ENCODE assay signal across 8 cellular contexts in the genomic region with DNA sequence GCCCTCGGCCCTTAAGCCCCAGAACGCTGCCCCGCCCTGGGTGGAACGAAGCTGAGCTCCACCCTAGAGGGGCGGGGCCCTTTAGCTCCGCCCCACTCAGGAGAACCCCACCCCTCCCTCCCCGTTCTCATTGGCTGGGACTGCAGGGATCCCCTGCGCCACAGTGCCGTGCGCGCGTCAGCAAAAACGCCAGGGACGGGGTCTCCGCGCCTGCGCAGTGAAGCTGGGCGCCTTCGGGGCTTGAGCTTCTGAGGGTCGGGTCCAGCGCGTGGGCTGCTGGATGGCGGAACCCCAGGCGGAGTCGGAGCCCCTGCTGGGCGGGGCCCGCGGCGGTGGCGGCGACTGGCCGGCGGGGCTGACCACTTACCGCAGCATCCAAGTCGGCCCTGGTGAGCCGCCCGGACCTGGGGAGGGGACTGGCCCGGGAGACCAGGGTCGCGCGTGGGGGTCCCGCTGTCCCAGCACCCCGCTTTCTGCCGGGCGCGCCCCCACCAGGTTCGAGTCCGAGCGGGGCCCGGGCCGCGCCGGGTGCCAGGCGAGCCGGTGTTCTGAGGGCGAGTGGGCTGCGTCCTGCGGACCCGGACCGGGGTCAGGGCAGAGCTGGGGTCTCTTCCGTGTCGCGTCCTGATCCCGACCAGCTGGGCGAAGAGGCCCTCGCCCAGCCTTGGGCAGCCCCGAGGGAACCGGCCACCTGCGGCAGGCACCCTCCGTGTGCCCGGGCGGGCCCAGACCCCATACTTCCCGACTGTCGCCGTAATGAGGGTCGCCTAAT. TPM values are rescaled to one million over a fixed set of nuclear protein-coding genes. Genes with fewer than 3 reads are reported as not detected.
A peak's percentile ranks its signal among the peaks of the same experiment; 100 is the strongest.
DNase-seq lines count a peak whose midpoint lies in the region; ATAC-seq and TF ChIP-seq lines count a peak whose summit lies in the region.

Gene TPCN2 (plus strand): TSS at position 215 of the 772 bp plus-strand sequence. CDS start 66 bp downstream, at position 281.

- TF ChIP-seq POLR2A in GM19193 (IDR thresholded peaks at IDR 0.05; ENCODE audit: extremely low read depth, insufficient read depth, insufficient read length), result peak; percentile 80

- DNase-seq in Ammon's horn (ENCODE audit: low spot score) (peak; percentile 97), NCI-H510A treated with DMSO at 0.1 percent for 48 hours (lab: John Stamatoyannopoulos, UW) (peak; percentile 95), cerebellum (ENCODE audit: low spot score) (peak; percentile 100), kidney glomerular epithelial cell (lab: John Stamatoyannopoulos, UW) (peak; percentile 84)
- peak; percentile 81 to 83 for DNase-seq in activated CD4-positive, alpha-beta T cell treated with anti-CD3 and anti-CD28 coated beads for 24 hours (ENCODE audit: low read depth in 2 of 2)
- DNase-seq in stimulated activated CD4-positive, alpha-beta T cell treated with anti-CD3 and anti-CD28 coated beads, Interleukin-15, amount 100 ng/mL, for 48 hours (ENCODE audit: low read depth in 2 of 2), result peak; percentile 79 to 82

- peak; percentile 71 for ATAC-seq in HG03439 (IDR thresholded peaks at IDR 0.05; ENCODE audit: unreplicated experiment)

RNA-seq across cellular contexts. Expression of gene TPCN2, which starts in this region (rescaled TPM):
- 14.2 TPM for total RNA-seq in cerebellum

Comparison
In these comparisons a context has a peak if more than half of its experiments do, and no peak if none do; other contexts are left out.
1. Peak in every context shown above with its lines: DNase-seq and ATAC-seq.